ENCODE assay signal across 1 cellular context in the genomic region with DNA sequence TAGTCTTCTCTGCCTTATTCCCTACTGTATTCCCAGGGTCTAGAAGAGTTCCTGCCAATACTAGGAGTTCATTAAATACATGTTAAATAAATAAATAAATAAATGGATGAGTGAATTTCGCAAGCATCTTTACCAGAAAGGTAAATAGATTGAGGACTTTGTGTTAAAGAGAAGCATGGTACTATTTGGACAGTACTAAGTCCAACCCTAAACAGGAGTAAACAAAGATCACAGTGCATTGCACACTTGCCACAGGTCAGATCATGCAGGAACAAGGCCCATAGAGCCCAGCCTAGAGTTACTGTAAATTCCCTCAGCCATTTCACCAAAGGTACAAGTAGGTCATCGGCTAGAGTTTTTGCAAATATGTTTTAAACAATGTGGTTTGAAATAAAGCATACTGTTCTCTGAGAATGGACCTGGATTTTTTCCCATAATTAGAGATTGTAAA.
TF ChIP-seq lines count a peak whose summit lies in the region.

No MANE protein-coding gene starts in this region.

TF ChIP-seq in HepG2, 621 proteins besides CTCF, POLR2A, EP300 and RAD21 (continued from another document and continues in another):
- TF ChIP-seq, protein P1, sequence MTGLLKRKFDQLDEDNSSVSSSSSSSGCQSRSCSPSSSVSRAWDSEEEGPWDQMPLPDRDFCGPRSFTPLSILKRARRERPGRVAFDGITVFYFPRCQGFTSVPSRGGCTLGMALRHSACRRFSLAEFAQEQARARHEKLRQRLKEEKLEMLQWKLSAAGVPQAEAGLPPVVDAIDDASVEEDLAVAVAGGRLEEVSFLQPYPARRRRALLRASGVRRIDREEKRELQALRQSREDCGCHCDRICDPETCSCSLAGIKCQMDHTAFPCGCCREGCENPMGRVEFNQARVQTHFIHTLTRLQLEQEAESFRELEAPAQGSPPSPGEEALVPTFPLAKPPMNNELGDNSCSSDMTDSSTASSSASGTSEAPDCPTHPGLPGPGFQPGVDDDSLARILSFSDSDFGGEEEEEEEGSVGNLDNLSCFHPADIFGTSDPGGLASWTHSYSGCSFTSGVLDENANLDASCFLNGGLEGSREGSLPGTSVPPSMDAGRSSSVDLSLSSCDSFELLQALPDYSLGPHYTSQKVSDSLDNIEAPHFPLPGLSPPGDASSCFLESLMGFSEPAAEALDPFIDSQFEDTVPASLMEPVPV (CRISPR knock-in tag; IDR thresholded peaks at IDR 0.05): no peak
- TF ChIP-seq, protein P2, sequence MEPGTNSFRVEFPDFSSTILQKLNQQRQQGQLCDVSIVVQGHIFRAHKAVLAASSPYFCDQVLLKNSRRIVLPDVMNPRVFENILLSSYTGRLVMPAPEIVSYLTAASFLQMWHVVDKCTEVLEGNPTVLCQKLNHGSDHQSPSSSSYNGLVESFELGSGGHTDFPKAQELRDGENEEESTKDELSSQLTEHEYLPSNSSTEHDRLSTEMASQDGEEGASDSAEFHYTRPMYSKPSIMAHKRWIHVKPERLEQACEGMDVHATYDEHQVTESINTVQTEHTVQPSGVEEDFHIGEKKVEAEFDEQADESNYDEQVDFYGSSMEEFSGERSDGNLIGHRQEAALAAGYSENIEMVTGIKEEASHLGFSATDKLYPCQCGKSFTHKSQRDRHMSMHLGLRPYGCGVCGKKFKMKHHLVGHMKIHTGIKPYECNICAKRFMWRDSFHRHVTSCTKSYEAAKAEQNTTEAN (CRISPR knock-in tag; conservative IDR thresholded peaks at IDR 0.05): peak; percentile 99
- TF ChIP-seq DNMT3B (CRISPR knock-in tag; conservative IDR thresholded peaks at IDR 0.05): no peak
- no peak for TF ChIP-seq PAX8 (CRISPR knock-in tag; IDR thresholded peaks at IDR 0.05; ENCODE audit: borderline replicate concordance)
- TF ChIP-seq, protein P3, sequence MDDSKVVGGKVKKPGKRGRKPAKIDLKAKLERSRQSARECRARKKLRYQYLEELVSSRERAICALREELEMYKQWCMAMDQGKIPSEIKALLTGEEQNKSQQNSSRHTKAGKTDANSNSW (CRISPR knock-in tag; IDR thresholded peaks at IDR 0.05; ENCODE audit: borderline replicate concordance): no peak
- no peak for TF ChIP-seq GATA4 (IDR thresholded peaks at IDR 0.05; ENCODE audit: borderline replicate concordance, low read depth)
- TF ChIP-seq, protein P4, sequence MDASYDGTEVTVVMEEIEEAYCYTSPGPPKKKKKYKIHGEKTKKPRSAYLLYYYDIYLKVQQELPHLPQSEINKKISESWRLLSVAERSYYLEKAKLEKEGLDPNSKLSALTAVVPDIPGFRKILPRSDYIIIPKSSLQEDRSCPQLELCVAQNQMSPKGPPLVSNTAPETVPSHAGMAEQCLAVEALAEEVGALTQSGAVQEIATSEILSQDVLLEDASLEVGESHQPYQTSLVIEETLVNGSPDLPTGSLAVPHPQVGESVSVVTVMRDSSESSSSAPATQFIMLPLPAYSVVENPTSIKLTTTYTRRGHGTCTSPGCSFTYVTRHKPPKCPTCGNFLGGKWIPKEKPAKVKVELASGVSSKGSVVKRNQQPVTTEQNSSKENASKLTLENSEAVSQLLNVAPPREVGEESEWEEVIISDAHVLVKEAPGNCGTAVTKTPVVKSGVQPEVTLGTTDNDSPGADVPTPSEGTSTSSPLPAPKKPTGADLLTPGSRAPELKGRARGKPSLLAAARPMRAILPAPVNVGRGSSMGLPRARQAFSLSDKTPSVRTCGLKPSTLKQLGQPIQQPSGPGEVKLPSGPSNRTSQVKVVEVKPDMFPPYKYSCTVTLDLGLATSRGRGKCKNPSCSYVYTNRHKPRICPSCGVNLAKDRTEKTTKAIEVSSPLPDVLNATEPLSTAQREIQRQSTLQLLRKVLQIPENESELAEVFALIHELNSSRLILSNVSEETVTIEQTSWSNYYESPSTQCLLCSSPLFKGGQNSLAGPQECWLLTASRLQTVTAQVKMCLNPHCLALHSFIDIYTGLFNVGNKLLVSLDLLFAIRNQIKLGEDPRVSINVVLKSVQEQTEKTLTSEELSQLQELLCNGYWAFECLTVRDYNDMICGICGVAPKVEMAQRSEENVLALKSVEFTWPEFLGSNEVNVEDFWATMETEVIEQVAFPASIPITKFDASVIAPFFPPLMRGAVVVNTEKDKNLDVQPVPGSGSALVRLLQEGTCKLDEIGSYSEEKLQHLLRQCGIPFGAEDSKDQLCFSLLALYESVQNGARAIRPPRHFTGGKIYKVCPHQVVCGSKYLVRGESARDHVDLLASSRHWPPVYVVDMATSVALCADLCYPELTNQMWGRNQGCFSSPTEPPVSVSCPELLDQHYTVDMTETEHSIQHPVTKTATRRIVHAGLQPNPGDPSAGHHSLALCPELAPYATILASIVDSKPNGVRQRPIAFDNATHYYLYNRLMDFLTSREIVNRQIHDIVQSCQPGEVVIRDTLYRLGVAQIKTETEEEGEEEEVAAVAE (CRISPR knock-in tag; IDR thresholded peaks at IDR 0.05; ENCODE audit: borderline replicate concordance): no peak
- no peak for TF ChIP-seq GZF1 (CRISPR knock-in tag; IDR thresholded peaks at IDR 0.05)
- TF ChIP-seq STAG1 (CRISPR knock-in tag; IDR thresholded peaks at IDR 0.05): peak; percentile 18; the same call in 1 of the 2 replicates
- no peak for TF ChIP-seq RFXANK (CRISPR knock-in tag; IDR thresholded peaks at IDR 0.05)
- no peak for TF ChIP-seq ZNF713 (CRISPR knock-in tag; IDR thresholded peaks at IDR 0.05)
- no peak for TF ChIP-seq PLRG1 (conservative IDR thresholded peaks at IDR 0.05)
- TF ChIP-seq ZNF282 (IDR thresholded peaks at IDR 0.05; ENCODE audit: partially characterized antibody): no peak
- TF ChIP-seq HNRNPLL (IDR thresholded peaks at IDR 0.05; ENCODE audit: low read depth, low read length, poor library complexity, severe bottlenecking): no peak
- TF ChIP-seq, protein P5, sequence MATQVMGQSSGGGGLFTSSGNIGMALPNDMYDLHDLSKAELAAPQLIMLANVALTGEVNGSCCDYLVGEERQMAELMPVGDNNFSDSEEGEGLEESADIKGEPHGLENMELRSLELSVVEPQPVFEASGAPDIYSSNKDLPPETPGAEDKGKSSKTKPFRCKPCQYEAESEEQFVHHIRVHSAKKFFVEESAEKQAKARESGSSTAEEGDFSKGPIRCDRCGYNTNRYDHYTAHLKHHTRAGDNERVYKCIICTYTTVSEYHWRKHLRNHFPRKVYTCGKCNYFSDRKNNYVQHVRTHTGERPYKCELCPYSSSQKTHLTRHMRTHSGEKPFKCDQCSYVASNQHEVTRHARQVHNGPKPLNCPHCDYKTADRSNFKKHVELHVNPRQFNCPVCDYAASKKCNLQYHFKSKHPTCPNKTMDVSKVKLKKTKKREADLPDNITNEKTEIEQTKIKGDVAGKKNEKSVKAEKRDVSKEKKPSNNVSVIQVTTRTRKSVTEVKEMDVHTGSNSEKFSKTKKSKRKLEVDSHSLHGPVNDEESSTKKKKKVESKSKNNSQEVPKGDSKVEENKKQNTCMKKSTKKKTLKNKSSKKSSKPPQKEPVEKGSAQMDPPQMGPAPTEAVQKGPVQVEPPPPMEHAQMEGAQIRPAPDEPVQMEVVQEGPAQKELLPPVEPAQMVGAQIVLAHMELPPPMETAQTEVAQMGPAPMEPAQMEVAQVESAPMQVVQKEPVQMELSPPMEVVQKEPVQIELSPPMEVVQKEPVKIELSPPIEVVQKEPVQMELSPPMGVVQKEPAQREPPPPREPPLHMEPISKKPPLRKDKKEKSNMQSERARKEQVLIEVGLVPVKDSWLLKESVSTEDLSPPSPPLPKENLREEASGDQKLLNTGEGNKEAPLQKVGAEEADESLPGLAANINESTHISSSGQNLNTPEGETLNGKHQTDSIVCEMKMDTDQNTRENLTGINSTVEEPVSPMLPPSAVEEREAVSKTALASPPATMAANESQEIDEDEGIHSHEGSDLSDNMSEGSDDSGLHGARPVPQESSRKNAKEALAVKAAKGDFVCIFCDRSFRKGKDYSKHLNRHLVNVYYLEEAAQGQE (IDR thresholded peaks at IDR 0.05; ENCODE audit: borderline replicate concordance in 1 of 2, low read depth in 1 of 2, low read length in 2 of 2): peak in 1 of 2 experiments; percentile 61; a peak in 1 of 4 replicates
- TF ChIP-seq, protein P6, sequence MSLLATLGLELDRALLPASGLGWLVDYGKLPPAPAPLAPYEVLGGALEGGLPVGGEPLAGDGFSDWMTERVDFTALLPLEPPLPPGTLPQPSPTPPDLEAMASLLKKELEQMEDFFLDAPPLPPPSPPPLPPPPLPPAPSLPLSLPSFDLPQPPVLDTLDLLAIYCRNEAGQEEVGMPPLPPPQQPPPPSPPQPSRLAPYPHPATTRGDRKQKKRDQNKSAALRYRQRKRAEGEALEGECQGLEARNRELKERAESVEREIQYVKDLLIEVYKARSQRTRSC (CRISPR knock-in tag; IDR thresholded peaks at IDR 0.05; ENCODE audit: low read depth): no peak
- TF ChIP-seq SCMH1 (CRISPR knock-in tag; IDR thresholded peaks at IDR 0.05; ENCODE audit: borderline replicate concordance): no peak
- peak; percentile 60; the same call in 1 of the 2 replicates for TF ChIP-seq ZNF24 (IDR thresholded peaks at IDR 0.05)
- TF ChIP-seq, protein P7, sequence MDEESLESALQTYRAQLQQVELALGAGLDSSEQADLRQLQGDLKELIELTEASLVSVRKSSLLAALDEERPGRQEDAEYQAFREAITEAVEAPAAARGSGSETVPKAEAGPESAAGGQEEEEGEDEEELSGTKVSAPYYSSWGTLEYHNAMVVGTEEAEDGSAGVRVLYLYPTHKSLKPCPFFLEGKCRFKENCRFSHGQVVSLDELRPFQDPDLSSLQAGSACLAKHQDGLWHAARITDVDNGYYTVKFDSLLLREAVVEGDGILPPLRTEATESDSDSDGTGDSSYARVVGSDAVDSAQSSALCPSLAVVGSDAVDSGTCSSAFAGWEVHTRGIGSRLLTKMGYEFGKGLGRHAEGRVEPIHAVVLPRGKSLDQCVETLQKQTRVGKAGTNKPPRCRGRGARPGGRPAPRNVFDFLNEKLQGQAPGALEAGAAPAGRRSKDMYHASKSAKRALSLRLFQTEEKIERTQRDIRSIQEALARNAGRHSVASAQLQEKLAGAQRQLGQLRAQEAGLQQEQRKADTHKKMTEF (CRISPR knock-in tag; IDR thresholded peaks at IDR 0.05): peak; percentile 84; the same call in 1 of the 2 replicates
- TF ChIP-seq, protein P8, sequence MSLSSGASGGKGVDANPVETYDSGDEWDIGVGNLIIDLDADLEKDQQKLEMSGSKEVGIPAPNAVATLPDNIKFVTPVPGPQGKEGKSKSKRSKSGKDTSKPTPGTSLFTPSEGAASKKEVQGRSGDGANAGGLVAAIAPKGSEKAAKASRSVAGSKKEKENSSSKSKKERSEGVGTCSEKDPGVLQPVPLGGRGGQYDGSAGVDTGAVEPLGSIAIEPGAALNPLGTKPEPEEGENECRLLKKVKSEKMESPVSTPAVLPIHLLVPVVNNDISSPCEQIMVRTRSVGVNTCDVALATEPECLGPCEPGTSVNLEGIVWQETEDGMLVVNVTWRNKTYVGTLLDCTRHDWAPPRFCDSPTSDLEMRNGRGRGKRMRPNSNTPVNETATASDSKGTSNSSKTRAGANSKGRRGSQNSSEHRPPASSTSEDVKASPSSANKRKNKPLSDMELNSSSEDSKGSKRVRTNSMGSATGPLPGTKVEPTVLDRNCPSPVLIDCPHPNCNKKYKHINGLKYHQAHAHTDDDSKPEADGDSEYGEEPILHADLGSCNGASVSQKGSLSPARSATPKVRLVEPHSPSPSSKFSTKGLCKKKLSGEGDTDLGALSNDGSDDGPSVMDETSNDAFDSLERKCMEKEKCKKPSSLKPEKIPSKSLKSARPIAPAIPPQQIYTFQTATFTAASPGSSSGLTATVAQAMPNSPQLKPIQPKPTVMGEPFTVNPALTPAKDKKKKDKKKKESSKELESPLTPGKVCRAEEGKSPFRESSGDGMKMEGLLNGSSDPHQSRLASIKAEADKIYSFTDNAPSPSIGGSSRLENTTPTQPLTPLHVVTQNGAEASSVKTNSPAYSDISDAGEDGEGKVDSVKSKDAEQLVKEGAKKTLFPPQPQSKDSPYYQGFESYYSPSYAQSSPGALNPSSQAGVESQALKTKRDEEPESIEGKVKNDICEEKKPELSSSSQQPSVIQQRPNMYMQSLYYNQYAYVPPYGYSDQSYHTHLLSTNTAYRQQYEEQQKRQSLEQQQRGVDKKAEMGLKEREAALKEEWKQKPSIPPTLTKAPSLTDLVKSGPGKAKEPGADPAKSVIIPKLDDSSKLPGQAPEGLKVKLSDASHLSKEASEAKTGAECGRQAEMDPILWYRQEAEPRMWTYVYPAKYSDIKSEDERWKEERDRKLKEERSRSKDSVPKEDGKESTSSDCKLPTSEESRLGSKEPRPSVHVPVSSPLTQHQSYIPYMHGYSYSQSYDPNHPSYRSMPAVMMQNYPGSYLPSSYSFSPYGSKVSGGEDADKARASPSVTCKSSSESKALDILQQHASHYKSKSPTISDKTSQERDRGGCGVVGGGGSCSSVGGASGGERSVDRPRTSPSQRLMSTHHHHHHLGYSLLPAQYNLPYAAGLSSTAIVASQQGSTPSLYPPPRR (CRISPR knock-in tag; IDR thresholded peaks at IDR 0.05; ENCODE audit: borderline replicate concordance): peak; percentile 74; the same call in 1 of the 2 replicates
- 0 out of 2 replicates have a peak, but pooled peaks have one; percentile 41 for TF ChIP-seq MEIS2 (CRISPR knock-in tag; IDR thresholded peaks at IDR 0.05)
- TF ChIP-seq, protein P9, sequence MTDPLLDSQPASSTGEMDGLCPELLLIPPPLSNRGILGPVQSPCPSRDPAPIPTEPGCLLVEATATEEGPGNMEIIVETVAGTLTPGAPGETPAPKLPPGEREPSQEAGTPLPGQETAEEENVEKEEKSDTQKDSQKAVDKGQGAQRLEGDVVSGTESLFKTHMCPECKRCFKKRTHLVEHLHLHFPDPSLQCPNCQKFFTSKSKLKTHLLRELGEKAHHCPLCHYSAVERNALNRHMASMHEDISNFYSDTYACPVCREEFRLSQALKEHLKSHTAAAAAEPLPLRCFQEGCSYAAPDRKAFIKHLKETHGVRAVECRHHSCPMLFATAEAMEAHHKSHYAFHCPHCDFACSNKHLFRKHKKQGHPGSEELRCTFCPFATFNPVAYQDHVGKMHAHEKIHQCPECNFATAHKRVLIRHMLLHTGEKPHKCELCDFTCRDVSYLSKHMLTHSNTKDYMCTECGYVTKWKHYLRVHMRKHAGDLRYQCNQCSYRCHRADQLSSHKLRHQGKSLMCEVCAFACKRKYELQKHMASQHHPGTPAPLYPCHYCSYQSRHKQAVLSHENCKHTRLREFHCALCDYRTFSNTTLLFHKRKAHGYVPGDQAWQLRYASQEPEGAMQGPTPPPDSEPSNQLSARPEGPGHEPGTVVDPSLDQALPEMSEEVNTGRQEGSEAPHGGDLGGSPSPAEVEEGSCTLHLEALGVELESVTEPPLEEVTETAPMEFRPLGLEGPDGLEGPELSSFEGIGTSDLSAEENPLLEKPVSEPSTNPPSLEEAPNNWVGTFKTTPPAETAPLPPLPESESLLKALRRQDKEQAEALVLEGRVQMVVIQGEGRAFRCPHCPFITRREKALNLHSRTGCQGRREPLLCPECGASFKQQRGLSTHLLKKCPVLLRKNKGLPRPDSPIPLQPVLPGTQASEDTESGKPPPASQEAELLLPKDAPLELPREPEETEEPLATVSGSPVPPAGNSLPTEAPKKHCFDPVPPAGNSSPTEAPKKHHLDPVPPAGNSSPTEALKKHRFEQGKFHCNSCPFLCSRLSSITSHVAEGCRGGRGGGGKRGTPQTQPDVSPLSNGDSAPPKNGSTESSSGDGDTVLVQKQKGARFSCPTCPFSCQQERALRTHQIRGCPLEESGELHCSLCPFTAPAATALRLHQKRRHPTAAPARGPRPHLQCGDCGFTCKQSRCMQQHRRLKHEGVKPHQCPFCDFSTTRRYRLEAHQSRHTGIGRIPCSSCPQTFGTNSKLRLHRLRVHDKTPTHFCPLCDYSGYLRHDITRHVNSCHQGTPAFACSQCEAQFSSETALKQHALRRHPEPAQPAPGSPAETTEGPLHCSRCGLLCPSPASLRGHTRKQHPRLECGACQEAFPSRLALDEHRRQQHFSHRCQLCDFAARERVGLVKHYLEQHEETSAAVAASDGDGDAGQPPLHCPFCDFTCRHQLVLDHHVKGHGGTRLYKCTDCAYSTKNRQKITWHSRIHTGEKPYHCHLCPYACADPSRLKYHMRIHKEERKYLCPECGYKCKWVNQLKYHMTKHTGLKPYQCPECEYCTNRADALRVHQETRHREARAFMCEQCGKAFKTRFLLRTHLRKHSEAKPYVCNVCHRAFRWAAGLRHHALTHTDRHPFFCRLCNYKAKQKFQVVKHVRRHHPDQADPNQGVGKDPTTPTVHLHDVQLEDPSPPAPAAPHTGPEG (CRISPR knock-in tag; IDR thresholded peaks at IDR 0.05): no peak
- TF ChIP-seq ZNF775 (CRISPR knock-in tag; IDR thresholded peaks at IDR 0.05; ENCODE audit: borderline replicate concordance): no peak
- no peak for TF ChIP-seq PTBP1 (IDR thresholded peaks at IDR 0.05; ENCODE audit: low read depth, low read length, poor library complexity, severe bottlenecking)
